1 cellular context compared by ENCODE assay signal in genomic region chr2:108583903-108584520, GRCh38.
TF ChIP-seq lines count a peak whose summit lies in the region.

No MANE protein-coding gene starts in this region.

TF ChIP-seq in HepG2, 621 proteins besides CTCF, POLR2A, EP300 and RAD21 (continued from another document):
- TF ChIP-seq SNAPC4 (CRISPR knock-in tag; IDR thresholded peaks at IDR 0.05): no peak
- TF ChIP-seq NFRKB (IDR thresholded peaks at IDR 0.05): no peak
- no peak for TF ChIP-seq HNRNPH1 (optimal IDR thresholded peaks at IDR 0.05; ENCODE audit: low read depth, low read length)
- TF ChIP-seq ETV5 (CRISPR knock-in tag; IDR thresholded peaks at IDR 0.05; ENCODE audit: borderline replicate concordance): peak; percentile 9; the same call in 1 of the 2 replicates
- TF ChIP-seq ZNF333 (CRISPR knock-in tag; IDR thresholded peaks at IDR 0.05; ENCODE audit: borderline replicate concordance): no peak
- no peak for TF ChIP-seq HIVEP1 (CRISPR knock-in tag; IDR thresholded peaks at IDR 0.05)
- no peak for TF ChIP-seq NCOA5 (CRISPR knock-in tag; IDR thresholded peaks at IDR 0.05)
- no peak for TF ChIP-seq ZBTB39 (CRISPR knock-in tag; IDR thresholded peaks at IDR 0.05)
- no peak for TF ChIP-seq TAF15 (IDR thresholded peaks at IDR 0.05; ENCODE audit: low read depth, low read length, poor library complexity, severe bottlenecking)
- TF ChIP-seq MIER2 (CRISPR knock-in tag; IDR thresholded peaks at IDR 0.05): 0 out of 2 replicates have a peak, but pooled peaks have one; percentile 25
- no peak for TF ChIP-seq ZNF142 (CRISPR knock-in tag; IDR thresholded peaks at IDR 0.05)
- TF ChIP-seq TEF (CRISPR knock-in tag; IDR thresholded peaks at IDR 0.05): no peak
- no peak for TF ChIP-seq SP2 (CRISPR knock-in tag; IDR thresholded peaks at IDR 0.05)
- TF ChIP-seq ZNF24 (IDR thresholded peaks at IDR 0.05): no peak
- no peak for TF ChIP-seq TRIM22 (IDR thresholded peaks at IDR 0.05)
- no peak for TF ChIP-seq MBNL3 (CRISPR knock-in tag; conservative IDR thresholded peaks at IDR 0.05)
- no peak for TF ChIP-seq ZNF225 (CRISPR knock-in tag; IDR thresholded peaks at IDR 0.05)
- TF ChIP-seq REL (CRISPR knock-in tag; conservative IDR thresholded peaks at IDR 0.05): no peak
- no peak for TF ChIP-seq SRF (IDR thresholded peaks at IDR 0.05; ENCODE audit: low read depth, low read length)
- TF ChIP-seq ERF (CRISPR knock-in tag; IDR thresholded peaks at IDR 0.05): 0 out of 2 replicates have a peak, but pooled peaks have one; percentile 24
- 0 out of 2 replicates have a peak, but pooled peaks have one; percentile 30 for TF ChIP-seq ZFX (CRISPR knock-in tag; IDR thresholded peaks at IDR 0.05; ENCODE audit: low read depth)
- no peak for TF ChIP-seq BORCS8-MEF2B (CRISPR knock-in tag; IDR thresholded peaks at IDR 0.05)
- no peak for TF ChIP-seq ZGPAT (CRISPR knock-in tag; IDR thresholded peaks at IDR 0.05)
- no peak for TF ChIP-seq ZNF343 (CRISPR knock-in tag; IDR thresholded peaks at IDR 0.05)
- TF ChIP-seq HINFP (CRISPR knock-in tag; IDR thresholded peaks at IDR 0.05; ENCODE audit: low read depth): 0 out of 2 replicates have a peak, but pooled peaks have one; percentile 36
- TF ChIP-seq THAP7 (CRISPR knock-in tag; IDR thresholded peaks at IDR 0.05): no peak
- no peak for TF ChIP-seq YEATS2 (CRISPR knock-in tag; IDR thresholded peaks at IDR 0.05; ENCODE audit: borderline replicate concordance)
- no peak for TF ChIP-seq ZNF775 (CRISPR knock-in tag; IDR thresholded peaks at IDR 0.05; ENCODE audit: borderline replicate concordance)
- TF ChIP-seq ZBTB25 (CRISPR knock-in tag; IDR thresholded peaks at IDR 0.05): peak; percentile 79; the same call in 1 of the 2 replicates
- TF ChIP-seq ZNF607 (CRISPR knock-in tag; IDR thresholded peaks at IDR 0.05; ENCODE audit: borderline replicate concordance): no peak
- no peak for TF ChIP-seq DNMT1 (CRISPR knock-in tag; IDR thresholded peaks at IDR 0.05)
- no peak for TF ChIP-seq SP1 (IDR thresholded peaks at IDR 0.05)
- TF ChIP-seq SP1 (CRISPR knock-in tag; IDR thresholded peaks at IDR 0.05): no peak
- TF ChIP-seq SOX13 (IDR thresholded peaks at IDR 0.05): no peak
- peak in 1 of 2 experiments; percentile 27; a peak in 1 of 4 replicates for TF ChIP-seq SOX13 (CRISPR knock-in tag; conservative IDR thresholded peaks at IDR 0.05 in 1 of 2, IDR thresholded peaks at IDR 0.05 in 1 of 2)
